ENCODE assay signal across 19 cellular contexts in the genomic region with DNA sequence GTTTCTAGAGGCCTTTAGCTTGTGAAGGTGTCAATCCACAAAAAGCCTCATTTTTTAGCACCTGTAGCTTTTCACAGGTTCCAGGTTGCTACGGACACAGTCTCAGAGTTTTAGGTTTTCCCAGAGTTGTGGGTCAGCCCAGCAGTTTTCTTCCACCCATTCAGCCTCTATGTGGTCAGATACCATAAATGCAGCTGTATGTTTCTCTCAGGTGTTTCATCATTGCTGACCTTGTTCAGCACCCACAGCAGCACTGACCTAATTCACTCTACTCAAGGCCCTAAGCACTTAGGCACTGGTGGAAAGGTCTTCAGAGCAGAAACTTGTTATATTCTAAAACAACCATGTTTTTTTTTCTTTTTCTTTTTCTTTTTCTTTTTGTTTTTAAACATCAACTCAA. TPM values are rescaled to one million over a fixed set of nuclear protein-coding genes. Genes with fewer than 3 reads are reported as not detected.
"Had no signal": no experiment of that assay in that cellular context is flagged by ENCODE, and none has a peak within 500 bp of the region (broad histone marks: within the 10 kb centered on the region; RNA-seq: fewer than 3 reads in every experiment).

No MANE protein-coding gene starts in this region.

- H3K27ac ChIP-seq: RWPE1 had no signal

- H3K9me3 ChIP-seq: SK-N-SH had no signal

- H3K4me2 ChIP-seq: SK-N-SH had no signal

- H3K9ac ChIP-seq: SK-N-SH had no signal

- FAIRE-seq: RCC 7860 had no signal

- DNase-seq: IMR-90, Kasumi-1, KG1, MV-4-11, NCI-H1048, NCI-H1436 treated with DMSO at 0.1 percent for 48 hours, NCI-H1694, NCI-H187 treated with DMSO at 0.1 percent for 48 hours, NCI-H2029 treated with DMSO at 0.1 percent for 48 hours, NCI-H2227 treated with DMSO at 0.1 percent for 48 hours, NCI-H526 treated with DMSO at 0.1 percent for 48 hours, SHP77, SK-N-SH, SW 1271 had no signal

- H3K9me2 ChIP-seq: SK-N-SH had no signal

RNA-seq across cellular contexts. Expression of gene SPACA3, which starts 15.0 kb away (rescaled TPM):
- total RNA-seq: HT-29, IMR-90, M059J, NCI-H460 had no signal
- polyA plus RNA-seq: IMR-90, SK-N-SH had no signal
